1 cellular context compared by ENCODE assay signal in the genomic region with DNA sequence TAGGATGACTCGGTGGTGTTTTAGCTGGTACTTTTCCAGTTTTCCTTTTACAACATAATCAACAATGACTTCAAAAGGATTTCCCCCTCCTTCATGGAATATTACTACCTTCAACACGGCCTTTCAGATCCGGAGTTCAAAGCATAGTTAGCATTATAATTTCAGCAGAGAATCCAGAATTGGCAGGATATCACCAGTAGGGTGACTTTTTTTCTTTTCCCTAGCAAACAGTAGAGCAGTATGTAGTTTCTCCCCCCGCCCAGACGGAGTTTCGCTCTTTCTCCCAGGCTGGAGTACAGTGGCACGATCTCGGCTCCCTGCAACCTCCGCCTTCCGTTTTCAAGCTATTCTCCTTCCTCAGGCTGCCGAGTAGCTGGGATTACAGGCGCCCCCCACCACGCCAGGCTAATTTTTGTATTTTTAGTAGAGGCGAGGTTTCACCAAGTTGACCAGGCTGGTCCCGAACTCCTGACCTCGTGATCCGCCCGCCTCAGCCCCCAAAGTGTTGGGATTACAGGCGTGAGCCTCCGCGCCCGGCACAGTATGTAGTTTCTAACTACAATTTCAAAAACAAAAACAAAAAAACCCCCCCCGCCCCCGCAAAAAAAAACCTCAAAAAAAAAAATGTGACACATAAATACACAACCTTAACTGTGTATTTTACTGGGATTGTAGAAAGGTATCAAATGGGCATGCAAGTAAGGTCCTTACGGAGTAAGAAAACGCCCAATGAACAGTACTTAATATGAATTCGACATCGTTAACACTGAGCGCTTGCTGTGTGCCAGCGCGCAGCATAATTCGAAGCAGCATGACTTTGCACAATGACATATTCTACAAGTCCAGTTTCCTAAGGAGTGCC.
A peak's percentile ranks its signal among the peaks of the same experiment; 100 is the strongest.
TF ChIP-seq lines count a peak whose summit lies in the region.

No MANE protein-coding gene starts in this region.

TF ChIP-seq in HepG2, 621 proteins besides CTCF, POLR2A, EP300 and RAD21 (continued from another document and continues in another):
- TF ChIP-seq, protein P1, sequence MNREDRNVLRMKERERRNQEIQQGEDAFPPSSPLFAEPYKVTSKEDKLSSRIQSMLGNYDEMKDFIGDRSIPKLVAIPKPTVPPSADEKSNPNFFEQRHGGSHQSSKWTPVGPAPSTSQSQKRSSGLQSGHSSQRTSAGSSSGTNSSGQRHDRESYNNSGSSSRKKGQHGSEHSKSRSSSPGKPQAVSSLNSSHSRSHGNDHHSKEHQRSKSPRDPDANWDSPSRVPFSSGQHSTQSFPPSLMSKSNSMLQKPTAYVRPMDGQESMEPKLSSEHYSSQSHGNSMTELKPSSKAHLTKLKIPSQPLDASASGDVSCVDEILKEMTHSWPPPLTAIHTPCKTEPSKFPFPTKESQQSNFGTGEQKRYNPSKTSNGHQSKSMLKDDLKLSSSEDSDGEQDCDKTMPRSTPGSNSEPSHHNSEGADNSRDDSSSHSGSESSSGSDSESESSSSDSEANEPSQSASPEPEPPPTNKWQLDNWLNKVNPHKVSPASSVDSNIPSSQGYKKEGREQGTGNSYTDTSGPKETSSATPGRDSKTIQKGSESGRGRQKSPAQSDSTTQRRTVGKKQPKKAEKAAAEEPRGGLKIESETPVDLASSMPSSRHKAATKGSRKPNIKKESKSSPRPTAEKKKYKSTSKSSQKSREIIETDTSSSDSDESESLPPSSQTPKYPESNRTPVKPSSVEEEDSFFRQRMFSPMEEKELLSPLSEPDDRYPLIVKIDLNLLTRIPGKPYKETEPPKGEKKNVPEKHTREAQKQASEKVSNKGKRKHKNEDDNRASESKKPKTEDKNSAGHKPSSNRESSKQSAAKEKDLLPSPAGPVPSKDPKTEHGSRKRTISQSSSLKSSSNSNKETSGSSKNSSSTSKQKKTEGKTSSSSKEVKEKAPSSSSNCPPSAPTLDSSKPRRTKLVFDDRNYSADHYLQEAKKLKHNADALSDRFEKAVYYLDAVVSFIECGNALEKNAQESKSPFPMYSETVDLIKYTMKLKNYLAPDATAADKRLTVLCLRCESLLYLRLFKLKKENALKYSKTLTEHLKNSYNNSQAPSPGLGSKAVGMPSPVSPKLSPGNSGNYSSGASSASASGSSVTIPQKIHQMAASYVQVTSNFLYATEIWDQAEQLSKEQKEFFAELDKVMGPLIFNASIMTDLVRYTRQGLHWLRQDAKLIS (CRISPR knock-in tag; IDR thresholded peaks at IDR 0.05) = no peak; the same call in 1 of the 2 replicates
- TF ChIP-seq ZNF331 (CRISPR knock-in tag; IDR thresholded peaks at IDR 0.05) (peak; percentile 48; the same call in 1 of the 2 replicates), IRF2 (CRISPR knock-in tag; IDR thresholded peaks at IDR 0.05) (0 out of 2 replicates have a peak, but pooled peaks have one; percentile 33), ZNF619 (CRISPR knock-in tag; IDR thresholded peaks at IDR 0.05) (no peak), SMARCC2 (IDR thresholded peaks at IDR 0.05) (no peak), TAF15 (IDR thresholded peaks at IDR 0.05; ENCODE audit: low read depth, low read length, poor library complexity, severe bottlenecking) (no peak), AGO2 (optimal IDR thresholded peaks at IDR 0.05; ENCODE audit: low read depth, low read length) (no peak), SRSF9 (IDR thresholded peaks at IDR 0.05; ENCODE audit: borderline replicate concordance, insufficient read depth, low read depth, low read length, poor library complexity, severe bottlenecking) (no peak), EZH2 (conservative IDR thresholded peaks at IDR 0.05; ENCODE audit: low read depth, low read length) (no peak), ZNF781 (CRISPR knock-in tag; IDR thresholded peaks at IDR 0.05; ENCODE audit: borderline replicate concordance, not compliant biosample characterization) (no peak), ZC3H13 (CRISPR knock-in tag; IDR thresholded peaks at IDR 0.05) (no peak), DPF2 (CRISPR knock-in tag; IDR thresholded peaks at IDR 0.05; ENCODE audit: borderline replicate concordance, low read depth) (no peak), MAZ (IDR thresholded peaks at IDR 0.05; ENCODE audit: borderline replicate concordance, low read depth, low read length) (no peak), MAZ (CRISPR knock-in tag; IDR thresholded peaks at IDR 0.05; ENCODE audit: low read depth) (0 out of 2 replicates have a peak, but pooled peaks have one; percentile 32), PHF5A (CRISPR knock-in tag; IDR thresholded peaks at IDR 0.05; ENCODE audit: low read depth, unreplicated experiment) (no peak), SMAD9 (CRISPR knock-in tag; IDR thresholded peaks at IDR 0.05) (no peak), KDM5B (CRISPR knock-in tag; IDR thresholded peaks at IDR 0.05; ENCODE audit: borderline replicate concordance) (no peak), TRIM24 (CRISPR knock-in tag; IDR thresholded peaks at IDR 0.05) (no peak), RFX1 (IDR thresholded peaks at IDR 0.05) (no peak), KDM3A (CRISPR knock-in tag; IDR thresholded peaks at IDR 0.05; ENCODE audit: low read depth) (no peak; the same call in 1 of the 2 replicates), ZBTB21 (CRISPR knock-in tag; IDR thresholded peaks at IDR 0.05) (no peak), RFXAP (CRISPR knock-in tag; IDR thresholded peaks at IDR 0.05; ENCODE audit: borderline replicate concordance) (no peak)
- TF ChIP-seq, protein P2, sequence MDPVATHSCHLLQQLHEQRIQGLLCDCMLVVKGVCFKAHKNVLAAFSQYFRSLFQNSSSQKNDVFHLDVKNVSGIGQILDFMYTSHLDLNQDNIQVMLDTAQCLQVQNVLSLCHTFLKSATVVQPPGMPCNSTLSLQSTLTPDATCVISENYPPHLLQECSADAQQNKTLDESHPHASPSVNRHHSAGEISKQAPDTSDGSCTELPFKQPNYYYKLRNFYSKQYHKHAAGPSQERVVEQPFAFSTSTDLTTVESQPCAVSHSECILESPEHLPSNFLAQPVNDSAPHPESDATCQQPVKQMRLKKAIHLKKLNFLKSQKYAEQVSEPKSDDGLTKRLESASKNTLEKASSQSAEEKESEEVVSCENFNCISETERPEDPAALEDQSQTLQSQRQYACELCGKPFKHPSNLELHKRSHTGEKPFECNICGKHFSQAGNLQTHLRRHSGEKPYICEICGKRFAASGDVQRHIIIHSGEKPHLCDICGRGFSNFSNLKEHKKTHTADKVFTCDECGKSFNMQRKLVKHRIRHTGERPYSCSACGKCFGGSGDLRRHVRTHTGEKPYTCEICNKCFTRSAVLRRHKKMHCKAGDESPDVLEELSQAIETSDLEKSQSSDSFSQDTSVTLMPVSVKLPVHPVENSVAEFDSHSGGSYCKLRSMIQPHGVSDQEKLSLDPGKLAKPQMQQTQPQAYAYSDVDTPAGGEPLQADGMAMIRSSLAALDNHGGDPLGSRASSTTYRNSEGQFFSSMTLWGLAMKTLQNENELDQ (CRISPR knock-in tag; IDR thresholded peaks at IDR 0.05; ENCODE audit: borderline replicate concordance) = no peak
- TF ChIP-seq, protein P3, sequence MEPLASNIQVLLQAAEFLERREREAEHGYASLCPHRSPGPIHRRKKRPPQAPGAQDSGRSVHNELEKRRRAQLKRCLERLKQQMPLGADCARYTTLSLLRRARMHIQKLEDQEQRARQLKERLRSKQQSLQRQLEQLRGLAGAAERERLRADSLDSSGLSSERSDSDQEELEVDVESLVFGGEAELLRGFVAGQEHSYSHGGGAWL (CRISPR knock-in tag; IDR thresholded peaks at IDR 0.05) = no peak
- TF ChIP-seq, protein P4, sequence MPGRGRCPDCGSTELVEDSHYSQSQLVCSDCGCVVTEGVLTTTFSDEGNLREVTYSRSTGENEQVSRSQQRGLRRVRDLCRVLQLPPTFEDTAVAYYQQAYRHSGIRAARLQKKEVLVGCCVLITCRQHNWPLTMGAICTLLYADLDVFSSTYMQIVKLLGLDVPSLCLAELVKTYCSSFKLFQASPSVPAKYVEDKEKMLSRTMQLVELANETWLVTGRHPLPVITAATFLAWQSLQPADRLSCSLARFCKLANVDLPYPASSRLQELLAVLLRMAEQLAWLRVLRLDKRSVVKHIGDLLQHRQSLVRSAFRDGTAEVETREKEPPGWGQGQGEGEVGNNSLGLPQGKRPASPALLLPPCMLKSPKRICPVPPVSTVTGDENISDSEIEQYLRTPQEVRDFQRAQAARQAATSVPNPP (CRISPR knock-in tag; IDR thresholded peaks at IDR 0.05) = no peak
- TF ChIP-seq, protein P5, sequence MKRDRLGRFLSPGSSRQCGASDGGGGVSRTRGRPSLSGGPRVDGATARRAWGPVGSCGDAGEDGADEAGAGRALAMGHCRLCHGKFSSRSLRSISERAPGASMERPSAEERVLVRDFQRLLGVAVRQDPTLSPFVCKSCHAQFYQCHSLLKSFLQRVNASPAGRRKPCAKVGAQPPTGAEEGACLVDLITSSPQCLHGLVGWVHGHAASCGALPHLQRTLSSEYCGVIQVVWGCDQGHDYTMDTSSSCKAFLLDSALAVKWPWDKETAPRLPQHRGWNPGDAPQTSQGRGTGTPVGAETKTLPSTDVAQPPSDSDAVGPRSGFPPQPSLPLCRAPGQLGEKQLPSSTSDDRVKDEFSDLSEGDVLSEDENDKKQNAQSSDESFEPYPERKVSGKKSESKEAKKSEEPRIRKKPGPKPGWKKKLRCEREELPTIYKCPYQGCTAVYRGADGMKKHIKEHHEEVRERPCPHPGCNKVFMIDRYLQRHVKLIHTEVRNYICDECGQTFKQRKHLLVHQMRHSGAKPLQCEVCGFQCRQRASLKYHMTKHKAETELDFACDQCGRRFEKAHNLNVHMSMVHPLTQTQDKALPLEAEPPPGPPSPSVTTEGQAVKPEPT (CRISPR knock-in tag; IDR thresholded peaks at IDR 0.05; ENCODE audit: low read depth) = no peak
- TF ChIP-seq, protein P6, sequence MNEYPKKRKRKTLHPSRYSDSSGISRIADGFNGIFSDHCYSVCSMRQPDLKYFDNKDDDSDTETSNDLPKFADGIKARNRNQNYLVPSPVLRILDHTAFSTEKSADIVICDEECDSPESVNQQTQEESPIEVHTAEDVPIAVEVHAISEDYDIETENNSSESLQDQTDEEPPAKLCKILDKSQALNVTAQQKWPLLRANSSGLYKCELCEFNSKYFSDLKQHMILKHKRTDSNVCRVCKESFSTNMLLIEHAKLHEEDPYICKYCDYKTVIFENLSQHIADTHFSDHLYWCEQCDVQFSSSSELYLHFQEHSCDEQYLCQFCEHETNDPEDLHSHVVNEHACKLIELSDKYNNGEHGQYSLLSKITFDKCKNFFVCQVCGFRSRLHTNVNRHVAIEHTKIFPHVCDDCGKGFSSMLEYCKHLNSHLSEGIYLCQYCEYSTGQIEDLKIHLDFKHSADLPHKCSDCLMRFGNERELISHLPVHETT (CRISPR knock-in tag; conservative IDR thresholded peaks at IDR 0.05) = peak; percentile 30; the same call in 1 of the 2 replicates
- TF ChIP-seq, protein P7, sequence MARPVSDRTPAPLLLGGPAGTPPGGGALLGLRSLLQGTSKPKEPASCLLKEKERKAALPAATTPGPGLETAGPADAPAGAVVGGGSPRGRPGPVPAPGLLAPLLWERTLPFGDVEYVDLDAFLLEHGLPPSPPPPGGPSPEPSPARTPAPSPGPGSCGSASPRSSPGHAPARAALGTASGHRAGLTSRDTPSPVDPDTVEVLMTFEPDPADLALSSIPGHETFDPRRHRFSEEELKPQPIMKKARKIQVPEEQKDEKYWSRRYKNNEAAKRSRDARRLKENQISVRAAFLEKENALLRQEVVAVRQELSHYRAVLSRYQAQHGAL (CRISPR knock-in tag; IDR thresholded peaks at IDR 0.05; ENCODE audit: not compliant biosample characterization) = no peak
- TF ChIP-seq, protein P8, sequence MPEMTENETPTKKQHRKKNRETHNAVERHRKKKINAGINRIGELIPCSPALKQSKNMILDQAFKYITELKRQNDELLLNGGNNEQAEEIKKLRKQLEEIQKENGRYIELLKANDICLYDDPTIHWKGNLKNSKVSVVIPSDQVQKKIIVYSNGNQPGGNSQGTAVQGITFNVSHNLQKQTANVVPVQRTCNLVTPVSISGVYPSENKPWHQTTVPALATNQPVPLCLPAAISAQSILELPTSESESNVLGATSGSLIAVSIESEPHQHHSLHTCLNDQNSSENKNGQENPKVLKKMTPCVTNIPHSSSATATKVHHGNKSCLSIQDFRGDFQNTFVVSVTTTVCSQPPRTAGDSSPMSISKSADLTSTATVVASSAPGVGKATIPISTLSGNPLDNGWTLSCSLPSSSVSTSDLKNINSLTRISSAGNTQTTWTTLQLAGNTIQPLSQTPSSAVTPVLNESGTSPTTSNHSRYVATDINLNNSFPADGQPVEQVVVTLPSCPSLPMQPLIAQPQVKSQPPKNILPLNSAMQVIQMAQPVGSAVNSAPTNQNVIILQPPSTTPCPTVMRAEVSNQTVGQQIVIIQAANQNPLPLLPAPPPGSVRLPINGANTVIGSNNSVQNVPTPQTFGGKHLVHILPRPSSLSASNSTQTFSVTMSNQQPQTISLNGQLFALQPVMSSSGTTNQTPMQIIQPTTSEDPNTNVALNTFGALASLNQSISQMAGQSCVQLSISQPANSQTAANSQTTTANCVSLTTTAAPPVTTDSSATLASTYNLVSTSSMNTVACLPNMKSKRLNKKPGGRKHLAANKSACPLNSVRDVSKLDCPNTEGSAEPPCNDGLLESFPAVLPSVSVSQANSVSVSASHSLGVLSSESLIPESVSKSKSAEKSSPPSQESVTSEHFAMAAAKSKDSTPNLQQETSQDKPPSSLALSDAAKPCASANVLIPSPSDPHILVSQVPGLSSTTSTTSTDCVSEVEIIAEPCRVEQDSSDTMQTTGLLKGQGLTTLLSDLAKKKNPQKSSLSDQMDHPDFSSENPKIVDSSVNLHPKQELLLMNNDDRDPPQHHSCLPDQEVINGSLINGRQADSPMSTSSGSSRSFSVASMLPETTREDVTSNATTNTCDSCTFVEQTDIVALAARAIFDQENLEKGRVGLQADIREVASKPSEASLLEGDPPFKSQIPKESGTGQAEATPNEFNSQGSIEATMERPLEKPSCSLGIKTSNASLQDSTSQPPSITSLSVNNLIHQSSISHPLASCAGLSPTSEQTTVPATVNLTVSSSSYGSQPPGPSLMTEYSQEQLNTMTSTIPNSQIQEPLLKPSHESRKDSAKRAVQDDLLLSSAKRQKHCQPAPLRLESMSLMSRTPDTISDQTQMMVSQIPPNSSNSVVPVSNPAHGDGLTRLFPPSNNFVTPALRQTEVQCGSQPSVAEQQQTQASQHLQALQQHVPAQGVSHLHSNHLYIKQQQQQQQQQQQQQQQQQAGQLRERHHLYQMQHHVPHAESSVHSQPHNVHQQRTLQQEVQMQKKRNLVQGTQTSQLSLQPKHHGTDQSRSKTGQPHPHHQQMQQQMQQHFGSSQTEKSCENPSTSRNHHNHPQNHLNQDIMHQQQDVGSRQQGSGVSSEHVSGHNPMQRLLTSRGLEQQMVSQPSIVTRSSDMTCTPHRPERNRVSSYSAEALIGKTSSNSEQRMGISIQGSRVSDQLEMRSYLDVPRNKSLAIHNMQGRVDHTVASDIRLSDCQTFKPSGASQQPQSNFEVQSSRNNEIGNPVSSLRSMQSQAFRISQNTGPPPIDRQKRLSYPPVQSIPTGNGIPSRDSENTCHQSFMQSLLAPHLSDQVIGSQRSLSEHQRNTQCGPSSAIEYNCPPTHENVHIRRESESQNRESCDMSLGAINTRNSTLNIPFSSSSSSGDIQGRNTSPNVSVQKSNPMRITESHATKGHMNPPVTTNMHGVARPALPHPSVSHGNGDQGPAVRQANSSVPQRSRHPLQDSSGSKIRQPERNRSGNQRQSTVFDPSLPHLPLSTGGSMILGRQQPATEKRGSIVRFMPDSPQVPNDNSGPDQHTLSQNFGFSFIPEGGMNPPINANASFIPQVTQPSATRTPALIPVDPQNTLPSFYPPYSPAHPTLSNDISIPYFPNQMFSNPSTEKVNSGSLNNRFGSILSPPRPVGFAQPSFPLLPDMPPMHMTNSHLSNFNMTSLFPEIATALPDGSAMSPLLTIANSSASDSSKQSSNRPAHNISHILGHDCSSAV (CRISPR knock-in tag; IDR thresholded peaks at IDR 0.05; ENCODE audit: borderline replicate concordance) = no peak
- TF ChIP-seq, protein P9, sequence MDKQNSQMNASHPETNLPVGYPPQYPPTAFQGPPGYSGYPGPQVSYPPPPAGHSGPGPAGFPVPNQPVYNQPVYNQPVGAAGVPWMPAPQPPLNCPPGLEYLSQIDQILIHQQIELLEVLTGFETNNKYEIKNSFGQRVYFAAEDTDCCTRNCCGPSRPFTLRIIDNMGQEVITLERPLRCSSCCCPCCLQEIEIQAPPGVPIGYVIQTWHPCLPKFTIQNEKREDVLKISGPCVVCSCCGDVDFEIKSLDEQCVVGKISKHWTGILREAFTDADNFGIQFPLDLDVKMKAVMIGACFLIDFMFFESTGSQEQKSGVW (CRISPR knock-in tag; IDR thresholded peaks at IDR 0.05; ENCODE audit: borderline replicate concordance) = no peak
